11 cellular contexts compared by ENCODE assay signal in genomic region chr5:179533907-179534306, GRCh38. TPM values are rescaled to one million over a fixed set of nuclear protein-coding genes. Genes with fewer than 3 reads are reported as not detected.
DNase-seq lines count a peak whose midpoint lies in the region; ATAC-seq and TF ChIP-seq lines count a peak whose summit lies in the region.
"Had no signal": no experiment of that assay in that cellular context is flagged by ENCODE, and none has a peak within 500 bp of the region (broad histone marks: within the 10 kb centered on the region; RNA-seq: fewer than 3 reads in every experiment).

No MANE protein-coding gene starts in this region.

- intact Hi-C loops in activated B cell treated with CpG ODN at 0.5 μM for 24 hours (cut with micrococcal nuclease), result loop anchor here (1.0 kb wide), 2 partner anchors 10 to 16 kb away; partner anchors contain the start of gene RUFY1
- intact Hi-C loops in cardiac septum (cut with DNase I), result no loop called here

- peaks cover 10% of the 10 kb centered on the region for H3K79me2 ChIP-seq in DOHH2 (ENCODE audit: control insufficient read depth, low read length)

- peak overlapping the region; percentile 87 for H3K4me2 ChIP-seq in DOHH2 (ENCODE audit: low read length)

- POLR2A ChIA-PET in activated B cell treated with CpG ODN at 0.5 μM for 24 hours (lab: Charles Lee), result interaction anchor here (0.7 to 6.2 kb wide), 5 partner anchors 10 to 90 kb away, joined by 3 to 63 read pairs (median 5); partner anchors contain the start of gene RUFY1

- no peaks in the 10 kb centered on the region; the same call in 1 of the 2 replicates for H3F3A ChIP-seq in DOHH2 (ENCODE audit: control insufficient read depth, insufficient read depth)

- H4K20me1 ChIP-seq in DOHH2 (ENCODE audit: control insufficient read depth, insufficient read depth, low read depth, low read length), result no peaks in the 10 kb centered on the region

- H3K36me3 Mint-ChIP-seq in activated B cell treated with CpG ODN at 0.5 μM for 24 hours (ENCODE audit: low read depth), result no peaks in the 10 kb centered on the region

- peak overlapping the region; percentile 77 for H3K4me3 Mint-ChIP-seq in activated B cell treated with CpG ODN at 0.5 μM for 24 hours

- no peaks in the 10 kb centered on the region for H3K27me3 ChIP-seq in DOHH2 (ENCODE audit: control insufficient read depth, low read length)

- DNase-seq in activated B cell treated with CpG ODN at 0.5 μM for 24 hours (no peak), cardiac septum (ENCODE audit: low spot score) (no peak)
- no peak for DNase-seq in central memory CD4-positive, alpha-beta T cell
- DNase-seq: effector memory CD8-positive, alpha-beta T cell; foreskin melanocyte; midbrain had no signal

- peaks cover 35% of the 10 kb centered on the region for H3K4me1 Mint-ChIP-seq in activated B cell treated with CpG ODN at 0.5 μM for 24 hours

- H3K27ac ChIP-seq in DOHH2 (ENCODE audit: low read depth, low read length), result 0 out of 2 replicates have a peak overlapping the region, but pooled peaks have one; percentile 13

- peak overlapping the region; percentile 70 for H3K4me3 ChIP-seq in DOHH2 (ENCODE audit: low read length)

- H3K9me2 ChIP-seq in DOHH2 (replicated peaks; ENCODE audit: control insufficient read depth, low read length), result no peaks in the 10 kb centered on the region

- no peaks in the 10 kb centered on the region for H3K9me3 ChIP-seq in DOHH2 (ENCODE audit: control insufficient read depth, insufficient read depth, low read length)

- peak; percentile 58 for ATAC-seq in GM18909 (IDR thresholded peaks at IDR 0.05; ENCODE audit: poor library complexity, unreplicated experiment)
- peak; percentile 56 for ATAC-seq in HG02885 (IDR thresholded peaks at IDR 0.05; ENCODE audit: poor library complexity, unreplicated experiment)
- ATAC-seq in activated B cell treated with CpG ODN at 0.5 μM for 24 hours (ENCODE audit: low read depth), result peak; percentile 79
- no peak for ATAC-seq in GM18867 (IDR thresholded peaks at IDR 0.05; ENCODE audit: unreplicated experiment)
- ATAC-seq in GM21515 (IDR thresholded peaks at IDR 0.05; ENCODE audit: unreplicated experiment), result no peak
- ATAC-seq: effector memory CD8-positive, alpha-beta T cell had no signal

- CTCF ChIA-PET in activated B cell treated with CpG ODN at 0.5 μM for 24 hours (lab: Charles Lee), result interaction anchor here (0.9 kb wide), 1 partner anchor 17 kb away, joined by 3 read pairs; the partner anchor contains the start of gene RUFY1

- no peaks in the 10 kb centered on the region for H3K27me3 Mint-ChIP-seq in activated B cell treated with CpG ODN at 0.5 μM for 24 hours
- H3K27me3 Mint-ChIP-seq: effector memory CD8-positive, alpha-beta T cell had no signal

- peak overlapping the region; percentile 80 for H3K27ac Mint-ChIP-seq in activated B cell treated with CpG ODN at 0.5 μM for 24 hours
- H3K27ac Mint-ChIP-seq: effector memory CD8-positive, alpha-beta T cell had no signal

- no peaks in the 10 kb centered on the region for H3K36me3 ChIP-seq in DOHH2 (ENCODE audit: control insufficient read depth, low read length)

- peaks cover 44% of the 10 kb centered on the region for H3K4me1 ChIP-seq in DOHH2 (ENCODE audit: control insufficient read depth, low read length)

- TF ChIP-seq CTCF in DOHH2 (IDR thresholded peaks at IDR 0.05; ENCODE audit: low read depth, low read length, poor library complexity, severe bottlenecking) (no peak), activated B cell treated with CpG ODN at 0.5 μM for 24 hours (IDR thresholded peaks at IDR 0.05) (no peak)

- H3K9me3 Mint-ChIP-seq in activated B cell treated with CpG ODN at 0.5 μM for 24 hours, result no peaks in the 10 kb centered on the region
- H3K9me3 Mint-ChIP-seq: effector memory CD8-positive, alpha-beta T cell had no signal

RNA-seq across cellular contexts. Expression of gene RUFY1, which starts 16.4 kb away (rescaled TPM):
- total RNA-seq in activated B cell treated with CpG ODN at 0.5 μM for 24 hours (83.0 and 95.8 TPM in 2 replicates), cardiac septum (24.7 TPM)

Comparison
In these comparisons a context has a peak if more than half of its experiments do, and no peak if none do; other contexts are left out.
1. ATAC-seq: peak in GM18909 (single experiment), HG02885 (single experiment) and activated B cell treated with CpG ODN at 0.5 μM for 24 hours (single experiment); none in GM18867 (single experiment) and GM21515 (single experiment).